Comparison of ENCODE assay signal across 8 cellular contexts in genomic region chr17:68019336-68019674, GRCh38. TPM values are rescaled to one million over a fixed set of nuclear protein-coding genes. Genes with fewer than 3 reads are reported as not detected.
A peak's percentile ranks its signal among the peaks of the same experiment; 100 is the strongest.
DNase-seq lines count a peak whose midpoint lies in the region; ATAC-seq and TF ChIP-seq lines count a peak whose summit lies in the region.

No MANE protein-coding gene starts in this region.

- no peak overlapping the region for H3K27ac ChIP-seq in OCI-LY3 (ENCODE audit: low read length)

- H3K4me3 ChIP-seq in OCI-LY3 (ENCODE audit: low read length) = peak overlapping the region; percentile 89
- peak overlapping the region; percentile 11 for H3K4me3 ChIP-seq in skeletal muscle cell (ENCODE audit: low read depth, low read length)

- no peaks in the 10 kb centered on the region for H3K4me1 ChIP-seq in OCI-LY3 (ENCODE audit: low read length)

- no peak for ATAC-seq in GM19023 (IDR thresholded peaks at IDR 0.05; ENCODE audit: unreplicated experiment)

- DNase-seq in NCI-H2227 (lab: John Stamatoyannopoulos, UW; ENCODE audit: unreplicated experiment) (peak; percentile 43), NCI-H2227 treated with DMSO at 0.1 percent for 48 hours (lab: John Stamatoyannopoulos, UW) (no peak), endothelial cell (ENCODE audit: low spot score) (no peak), skeletal muscle cell (ENCODE audit: low read depth) (no peak), NCI-H2171 (lab: John Stamatoyannopoulos, UW) (no peak), NCI-H2107 treated with DMSO at 0.1 percent for 48 hours (lab: John Stamatoyannopoulos, UW; ENCODE audit: unreplicated experiment) (no peak)

- H3K9ac ChIP-seq in OCI-LY3 (ENCODE audit: low read length) = peak overlapping the region; percentile 48

- no peaks in the 10 kb centered on the region; the same call in 1 of the 2 replicates for H3K27me3 ChIP-seq in OCI-LY3 (ENCODE audit: low read depth, low read length)

- H3K27ac Mint-ChIP-seq in endothelial cell (ENCODE audit: unreplicated experiment) = peak overlapping the region; percentile 91

- H3K79me2 ChIP-seq in OCI-LY3 (ENCODE audit: low read length) = no peaks in the 10 kb centered on the region

- peaks cover 14% of the 10 kb centered on the region for H3K4me1 Mint-ChIP-seq in endothelial cell (ENCODE audit: unreplicated experiment)

- H2AFZ ChIP-seq in OCI-LY3 (ENCODE audit: low read depth, low read length) = no peak overlapping the region

- H3K9me3 Mint-ChIP-seq in endothelial cell (ENCODE audit: unreplicated experiment) = no peaks in the 10 kb centered on the region

- peaks cover 8% of the 10 kb centered on the region for H3K36me3 Mint-ChIP-seq in endothelial cell (ENCODE audit: low read depth, unreplicated experiment)

- H4K20me1 ChIP-seq in OCI-LY3 (ENCODE audit: insufficient read depth, low read length) = no peaks in the 10 kb centered on the region

- H3K9me3 ChIP-seq in OCI-LY3 (ENCODE audit: insufficient read depth, low read length) = no peaks in the 10 kb centered on the region

- H3K4me2 ChIP-seq in OCI-LY3 (ENCODE audit: low read length) = peak overlapping the region; percentile 72

- no peak for TF ChIP-seq CTCF in OCI-LY3 (IDR thresholded peaks at IDR 0.05; ENCODE audit: low read depth, low read length)
- TF ChIP-seq CTCF in endothelial cell (IDR thresholded peaks at IDR 0.05; ENCODE audit: unreplicated experiment) = no peak

- H3K27me3 Mint-ChIP-seq in endothelial cell (ENCODE audit: unreplicated experiment) = peaks cover 21% of the 10 kb centered on the region

- H3K4me3 Mint-ChIP-seq in endothelial cell (ENCODE audit: unreplicated experiment) = peak overlapping the region; percentile 85

- no peaks in the 10 kb centered on the region for H3K36me3 ChIP-seq in OCI-LY3 (replicated peaks; ENCODE audit: low read depth, low read length)

RNA-seq across cellular contexts. Expression of gene KPNA2, which starts 16.2 kb away (rescaled TPM):
- total RNA-seq in endothelial cell (ENCODE audit: unreplicated experiment) = 104 TPM

RNA-seq across cellular contexts. Expression of gene C17orf58, which starts 23.0 kb away (rescaled TPM):
- total RNA-seq in endothelial cell (ENCODE audit: unreplicated experiment) = 6.7 TPM
